Comparison of ENCODE assay signal across 14 cellular contexts in the genomic region with DNA sequence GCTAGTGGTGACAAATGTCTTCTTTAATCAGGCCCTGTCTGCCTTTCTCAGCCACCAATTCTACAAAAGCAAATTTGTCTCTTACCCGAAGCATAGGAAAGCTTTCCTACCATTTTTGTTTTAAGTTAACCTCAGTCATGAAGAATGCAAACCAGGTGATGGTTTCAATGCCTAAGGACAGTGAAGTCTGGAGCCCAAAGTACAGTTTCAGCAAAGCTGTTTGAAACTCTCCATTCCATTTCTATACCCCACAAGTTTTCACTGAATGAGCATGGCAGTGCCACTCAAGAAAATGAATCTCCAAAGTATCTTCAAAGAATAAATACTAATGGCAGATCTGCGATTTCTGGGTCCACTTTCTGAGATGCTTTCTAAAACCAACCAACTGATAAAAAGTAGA. TPM values are rescaled to one million over a fixed set of nuclear protein-coding genes. Genes with fewer than 3 reads are reported as not detected.
A peak's percentile ranks its signal among the peaks of the same experiment; 100 is the strongest.
DNase-seq lines count a peak whose midpoint lies in the region; ATAC-seq and TF ChIP-seq lines count a peak whose summit lies in the region.
"Had no signal": no experiment of that assay in that cellular context is flagged by ENCODE, and none has a peak within 500 bp of the region (broad histone marks: within the 10 kb centered on the region; RNA-seq: fewer than 3 reads in every experiment).

No MANE protein-coding gene starts in this region.

- DNase-seq in Calu3: no peak
- DNase-seq in Panc1 (ENCODE audit: low read depth, low spot score): no peak
- DNase-seq in substantia nigra (lab: John Stamatoyannopoulos, UW): no peak
- no peak for DNase-seq in heart right ventricle
- no peak for DNase-seq in NCI-H2227 (lab: John Stamatoyannopoulos, UW; ENCODE audit: unreplicated experiment)
- no peak for DNase-seq in left lung
- DNase-seq: BE2C; CD4-positive, alpha-beta memory T cell; DND-41; GDM1; HCEC 1CT had no signal

- no peak overlapping the region for H3K4me3 Mint-ChIP-seq in Calu3 (ENCODE audit: low read depth, unreplicated experiment)
- H3K4me3 Mint-ChIP-seq: CD4-positive, alpha-beta memory T cell; IgD-negative memory B cell had no signal

- no peaks in the 10 kb centered on the region for H3K27me3 ChIP-seq in Panc1 (ENCODE audit: control insufficient read depth, insufficient read depth, low read length)
- no peaks in the 10 kb centered on the region for H3K27me3 ChIP-seq in heart right ventricle
- H3K27me3 ChIP-seq in left lung: no peaks in the 10 kb centered on the region
- H3K27me3 ChIP-seq: BE2C had no signal

- CTCF ChIA-PET in Calu3 (lab: Charles Lee) (no interaction called here), Panc1 (lab: Charles Lee) (no interaction called here)

- TF ChIP-seq CTCF in Calu3 (IDR thresholded peaks at IDR 0.05; ENCODE audit: unreplicated experiment) (no peak), Panc1 (IDR thresholded peaks at IDR 0.05) (no peak), heart right ventricle (IDR thresholded peaks at IDR 0.05) (no peak), left lung (IDR thresholded peaks at IDR 0.05) (no peak)

- H3K9me3 ChIP-seq in Panc1 (ENCODE audit: control insufficient read depth, insufficient read depth, low read depth, low read length) (no peaks in the 10 kb centered on the region), heart right ventricle (no peaks in the 10 kb centered on the region), left lung (no peaks in the 10 kb centered on the region)
- H3K9me3 ChIP-seq: BE2C had no signal

- in situ Hi-C loops in Panc1 (cut with HindIII; ENCODE audit: low pct_unique_long_range_greater_than_20kb, low sequenced_read_pairs): no loop called here

- BruUV-seq in Calu3 (replicated peaks; lab: Mats Ljungman, UMichigan): TSS peak; percentile 43
- BruUV-seq in Panc1 (replicated peaks; lab: Mats Ljungman, UMichigan): TSS peak; percentile 64

- intact Hi-C loops in Calu3 (cut with micrococcal nuclease; ENCODE audit: unreplicated experiment) (no loop called here), Panc1 (cut with micrococcal nuclease; ENCODE audit: unreplicated experiment) (no loop called here), heart right ventricle (cut with DNase I) (no loop called here), left lung (cut with DNase I) (no loop called here)

- no peaks in the 10 kb centered on the region for H3K9me3 Mint-ChIP-seq in Calu3 (ENCODE audit: low read depth, unreplicated experiment)
- H3K9me3 Mint-ChIP-seq: CD4-positive, alpha-beta memory T cell; IgD-negative memory B cell had no signal

- POLR2A ChIA-PET in Panc1 (lab: Charles Lee): no interaction called here

- no peaks in the 10 kb centered on the region for H3K4me1 ChIP-seq in Panc1 (ENCODE audit: control insufficient read depth, insufficient read depth, low read length)
- peaks cover 0 to 10% (median 0%) of the 10 kb centered on the region in 9 donors for H3K4me1 ChIP-seq in heart right ventricle
- H3K4me1 ChIP-seq in left lung: no peaks in the 10 kb centered on the region
- H3K4me1 ChIP-seq: BE2C had no signal

- WGBS in heart right ventricle, 2 donors: 98 to 99% methylated on average over 2 of the region's 2 CpGs

- no peak for ATAC-seq in Panc1
- no peak for ATAC-seq in heart right ventricle
- no peak for ATAC-seq in left lung

- H3K27ac ChIP-seq in Panc1 (ENCODE audit: low read length) (no peak overlapping the region), cingulate gyrus (ENCODE audit: low read depth, low read length) (peak overlapping the region; percentile 57), substantia nigra (ENCODE audit: low read depth, low read length, poor library complexity, severe bottlenecking) (peak overlapping the region; percentile 76), heart right ventricle (no peak overlapping the region), left lung (no peak overlapping the region)
- H3K27ac ChIP-seq: C4-2B had no signal

- H3K4me1 Mint-ChIP-seq in Calu3 (ENCODE audit: low read depth, unreplicated experiment): no peaks in the 10 kb centered on the region
- H3K4me1 Mint-ChIP-seq: CD4-positive, alpha-beta memory T cell had no signal

- no peaks in the 10 kb centered on the region for H3K27me3 Mint-ChIP-seq in Calu3 (ENCODE audit: unreplicated experiment)
- H3K27me3 Mint-ChIP-seq: CD4-positive, alpha-beta memory T cell; IgD-negative memory B cell had no signal

- no peaks in the 10 kb centered on the region for H3K36me3 ChIP-seq in Panc1 (ENCODE audit: control insufficient read depth, insufficient read depth, low read length)
- peaks cover 0 to 52% (median 0%) of the 10 kb centered on the region in 9 donors for H3K36me3 ChIP-seq in heart right ventricle
- no peaks in the 10 kb centered on the region for H3K36me3 ChIP-seq in left lung
- H3K36me3 ChIP-seq: BE2C had no signal

- H3K36me3 Mint-ChIP-seq in Calu3 (ENCODE audit: insufficient read depth, unreplicated experiment): peaks cover 5% of the 10 kb centered on the region

- no peak overlapping the region for H3K4me3 ChIP-seq in Panc1 (ENCODE audit: low read depth in 2 of 2, low read length in 2 of 2)
- no peak overlapping the region for H3K4me3 ChIP-seq in heart right ventricle
- H3K4me3 ChIP-seq in left lung: no peak overlapping the region

- H3K27ac Mint-ChIP-seq in Calu3 (ENCODE audit: unreplicated experiment): no peak overlapping the region
- H3K27ac Mint-ChIP-seq: CD4-positive, alpha-beta memory T cell; IgD-negative memory B cell had no signal

RNA-seq across cellular contexts. Expression of a gene that starts 23.9 kb away (rescaled TPM):
- total RNA-seq in Calu3 (2022) (35.9 and 39.6 TPM in 2 replicates), Panc1 (2021; ENCODE audit: unreplicated experiment) (17.0 TPM), heart right ventricle (10 to 100 TPM in 4 of 10 donors, 1 to 10 TPM in 6; 4.4 to 14.6 (median 7.7) TPM), left lung (10 to 100 TPM; 27.1 to 31.3 TPM)
- polyA plus RNA-seq in Panc1 (2012; ENCODE audit: insufficient read length): 13.3 TPM
- polyA plus RNA-seq in heart right ventricle: 10 to 100 TPM in 1 of 2 donors, 1 to 10 TPM in 1; 5.0 to 11.4 TPM

RNA-seq across cellular contexts. Expression of a gene that starts 25.8 kb away (rescaled TPM):
- total RNA-seq in Calu3 (2022): 89.0 and 96.6 TPM in 2 replicates
- 54.6 TPM for total RNA-seq in Panc1 (2021; ENCODE audit: unreplicated experiment)
- 55.3 TPM for polyA plus RNA-seq in Panc1 (2012; ENCODE audit: insufficient read length)
- 10 to 100 TPM; 30.3 to 86.3 (median 34.6) TPM for total RNA-seq in heart right ventricle
- 10 to 100 TPM; 49.6 to 65.1 TPM for polyA plus RNA-seq in heart right ventricle
- 100 to 1,000 TPM; 121 to 201 TPM for total RNA-seq in left lung

Comparison
In these comparisons a context has a peak if more than half of its experiments do, and no peak if none do; other contexts are left out.
1. H3K27ac ChIP-seq: peak in cingulate gyrus (single experiment) and substantia nigra (single experiment); none in Panc1 (single experiment), heart right ventricle (0 of 10) and left lung (0 of 2).